ENCODE assay signal across 2 cellular contexts in genomic region chr15:47184003-47184404, GRCh38.
TF ChIP-seq lines count a peak whose summit lies in the region.

No MANE protein-coding gene starts in this region.

TF ChIP-seq in GM23338, 12 proteins besides CTCF, POLR2A, EP300 and RAD21 (continued from another document):
- no peak for TF ChIP-seq ZNF462 (CRISPR knock-in tag; IDR thresholded peaks at IDR 0.05)
- no peak for TF ChIP-seq ZNF331 (CRISPR knock-in tag; IDR thresholded peaks at IDR 0.05; ENCODE audit: low read depth)
- TF ChIP-seq ZNF114 (CRISPR knock-in tag; IDR thresholded peaks at IDR 0.05), result no peak
- no peak for TF ChIP-seq NANOG (IDR thresholded peaks at IDR 0.05; ENCODE audit: borderline replicate concordance)
- no peak for TF ChIP-seq EZH2phosphoT487 (IDR thresholded peaks at IDR 0.05; ENCODE audit: unreplicated experiment)
- no peak for TF ChIP-seq STAT1 (IDR thresholded peaks at IDR 0.05; ENCODE audit: unreplicated experiment)

TF ChIP-seq in WTC11, 78 proteins besides CTCF, POLR2A, EP300 and RAD21 (continued from another document):
- TF ChIP-seq ZNF281 (CRISPR knock-in tag; IDR thresholded peaks at IDR 0.05) (0 out of 2 replicates have a peak, but pooled peaks have one; percentile 34), ZBTB43 (CRISPR knock-in tag; IDR thresholded peaks at IDR 0.05) (peak; percentile 83), NR3C1 (CRISPR knock-in tag; conservative IDR thresholded peaks at IDR 0.05; ENCODE audit: low read depth) (no peak), ZNF121 (CRISPR knock-in tag; IDR thresholded peaks at IDR 0.05) (peak; percentile 83), ZNF232 (CRISPR knock-in tag; IDR thresholded peaks at IDR 0.05) (no peak), SP1 (CRISPR knock-in tag; conservative IDR thresholded peaks at IDR 0.05) (0 out of 2 replicates have a peak, but pooled peaks have one; percentile 18)
